ENCODE assay signal across 8 cellular contexts in genomic region chr4:25144870-25145481, GRCh38. TPM values are rescaled to one million over a fixed set of nuclear protein-coding genes. Genes with fewer than 3 reads are reported as not detected.
DNase-seq lines count a peak whose midpoint lies in the region; ATAC-seq and TF ChIP-seq lines count a peak whose summit lies in the region.

No MANE protein-coding gene starts in this region.

- no peak overlapping the region for H3K27ac ChIP-seq in CD4-positive, alpha-beta T cell (ENCODE audit: low read depth, low read length)
- no peak overlapping the region for H3K27ac ChIP-seq in right atrium auricular region

- no peak overlapping the region for H3K27ac Mint-ChIP-seq in CD4-positive, alpha-beta T cell
- H3K27ac Mint-ChIP-seq in T-helper 17 cell = no peak overlapping the region

- no peaks in the 10 kb centered on the region for H3K4me1 ChIP-seq in right atrium auricular region

- H3K27me3 Mint-ChIP-seq in CD4-positive, alpha-beta T cell = no peaks in the 10 kb centered on the region
- no peaks in the 10 kb centered on the region for H3K27me3 Mint-ChIP-seq in T-helper 17 cell

- no peaks in the 10 kb centered on the region for H3K9me3 Mint-ChIP-seq in CD4-positive, alpha-beta T cell

- peaks cover 63% of the 10 kb centered on the region for H3K36me3 Mint-ChIP-seq in CD4-positive, alpha-beta T cell (ENCODE audit: low read depth)
- H3K36me3 Mint-ChIP-seq in T-helper 17 cell (ENCODE audit: low read depth) = peaks cover 12% of the 10 kb centered on the region

- peak; percentile 47 for TF ChIP-seq CTCF in CD4-positive, alpha-beta T cell (IDR thresholded peaks at IDR 0.05)
- peak; percentile 47 to 70 for TF ChIP-seq CTCF in right atrium auricular region (IDR thresholded peaks at IDR 0.05)

- POLR2A ChIA-PET in CD4-positive, alpha-beta T cell (lab: Charles Lee) = interaction anchor here (1.1 to 1.4 kb wide), 2 partner anchors 13 to 15 kb away, joined by 3 to 5 read pairs; partner anchors contain the start of gene SEPSECS

- intact Hi-C loops in CD4-positive, alpha-beta T cell (cut with DNase I, micrococcal nuclease) = loop anchor here (2.0 to 10.0 kb wide), 2 partner anchors 160 to 164 kb away; no protein-coding TSS in a partner anchor

- CTCF ChIA-PET in CD4-positive, alpha-beta T cell (lab: Charles Lee) = interaction anchor here (0.7 to 1.2 kb wide), 4 partner anchors 15 to 186 kb away, joined by 3 to 4 read pairs (median 3); partner anchors contain the start of genes SEPSECS and ZCCHC4

- no peaks in the 10 kb centered on the region for H3K27me3 ChIP-seq in CD4-positive, alpha-beta T cell (ENCODE audit: control insufficient read depth, insufficient read depth, low read length)
- H3K27me3 ChIP-seq in right atrium auricular region = no peaks in the 10 kb centered on the region

- no peak for ATAC-seq in CD4-positive, alpha-beta T cell (ENCODE audit: poor library complexity)
- ATAC-seq in HG02938 (IDR thresholded peaks at IDR 0.05; ENCODE audit: unreplicated experiment) (no peak), T-helper 17 cell (no peak)

- in situ Hi-C loops in SK-MEL-5 (cut with HindIII; ENCODE audit: low pct_unique_long_range_greater_than_20kb, low sequenced_read_pairs) = no loop called here

- H3K36me3 ChIP-seq in right atrium auricular region = no peaks in the 10 kb centered on the region

- H3K4me3 Mint-ChIP-seq in CD4-positive, alpha-beta T cell = no peak overlapping the region
- H3K4me3 Mint-ChIP-seq in T-helper 17 cell = no peak overlapping the region

- H3K9me3 ChIP-seq in CD4-positive, alpha-beta T cell (ENCODE audit: control insufficient read depth, low read length) = no peaks in the 10 kb centered on the region
- H3K9me3 ChIP-seq in right atrium auricular region (no peaks in the 10 kb centered on the region), T-helper 17 cell (ENCODE audit: control insufficient read depth, low read length, poor library complexity, severe bottlenecking) (no peaks in the 10 kb centered on the region)

- H3K4me3 ChIP-seq in right atrium auricular region = no peak overlapping the region

- no peak for DNase-seq in CD4-positive, alpha-beta T cell
- peak; percentile 10 for DNase-seq in HCEC 1CT
- DNase-seq in SK-MEL-5 (ENCODE audit: low read depth, low spot score) = peak; percentile 58
- DNase-seq in right atrium auricular region (ENCODE audit: low spot score) = no peak
- no peak for DNase-seq in T-helper 17 cell
- DNase-seq in GOT3 (lab: John Stamatoyannopoulos, UW) = no peak
- DNase-seq in activated gamma-delta T cell treated with Interleukin-2 at 50 U/mL for 16 hours = no peak

- no peaks in the 10 kb centered on the region for H3K4me1 Mint-ChIP-seq in CD4-positive, alpha-beta T cell (ENCODE audit: low read depth)
- H3K4me1 Mint-ChIP-seq in T-helper 17 cell = peaks cover 10% of the 10 kb centered on the region

RNA-seq across cellular contexts. Expression of gene SEPSECS, which starts 15.3 kb away (rescaled TPM):
- 10 to 100 TPM; 18.5 to 18.7 TPM for total RNA-seq in CD4-positive, alpha-beta T cell
- total RNA-seq in SK-MEL-5 (2014; rRNA removed; shearing (Covaris generic)) = 6.9 and 8.4 TPM in 2 replicates
- 4.4 and 5.3 TPM in 2 replicates for polyA plus RNA-seq in SK-MEL-5 (2015; cell fraction: cytosol; rRNA removed)
- polyA plus RNA-seq in SK-MEL-5 (2015; cell fraction: nucleus; rRNA removed) = 22.6 and 28.1 TPM in 2 replicates
- 1 to 10 TPM; 2.4 to 3.9 TPM for total RNA-seq in right atrium auricular region
- total RNA-seq in T-helper 17 cell = 10 to 100 TPM; 15.9 to 21.2 TPM

Comparison
In these comparisons a context has a peak if more than half of its experiments do, and no peak if none do; other contexts are left out.
1. DNase-seq: peak in HCEC 1CT (single experiment) and SK-MEL-5 (single experiment); none in CD4-positive, alpha-beta T cell (0 of 10), right atrium auricular region (single experiment), T-helper 17 cell (0 of 3), GOT3 (single experiment) and activated gamma-delta T cell treated with Interleukin-2 at 50 U/mL for 16 hours (single experiment).